16 cellular contexts compared by ENCODE assay signal in genomic region chr12:123044351-123044750, GRCh38.
DNase-seq lines count a peak whose midpoint lies in the region; ATAC-seq and TF ChIP-seq lines count a peak whose summit lies in the region.
"Had no signal": no experiment of that assay in that cellular context is flagged by ENCODE, and none has a peak within 500 bp of the region (broad histone marks: within the 10 kb centered on the region; RNA-seq: fewer than 3 reads in every experiment).

No MANE protein-coding gene starts in this region.

- H3K27me3 ChIP-seq in right atrium auricular region (no peaks in the 10 kb centered on the region), colonic mucosa (no peaks in the 10 kb centered on the region), vagina (no peaks in the 10 kb centered on the region)
- no peaks in the 10 kb centered on the region for H3K27me3 ChIP-seq in naive thymus-derived CD4-positive, alpha-beta T cell (ENCODE audit: control insufficient read depth in 2 of 2, insufficient read depth in 2 of 2, low read length in 2 of 2)
- H3K27me3 ChIP-seq: cardiac muscle cell had no signal

- H3K27ac ChIP-seq in right atrium auricular region (peak overlapping the region in 1 of 2 donors; percentile 42), colonic mucosa (peak overlapping the region; percentile 37), vagina (peak overlapping the region; percentile 89)
- peak overlapping the region; percentile 38 for H3K27ac ChIP-seq in naive thymus-derived CD4-positive, alpha-beta T cell (ENCODE audit: low read depth, low read length)
- H3K27ac ChIP-seq: cardiac muscle cell, PC-9, VCaP had no signal

- H3K27ac Mint-ChIP-seq in naive thymus-derived CD4-positive, alpha-beta T cell, result peak overlapping the region; percentile 40 to 95 (median 79)
- H3K27ac Mint-ChIP-seq: stimulated activated naive B cell treated with anti-CD40 and anti-IgM and Interleukin-4, amounts not matched to agents 10 μg/mL and 1 μg/mL and 100 μg/mL, for 72 hours had no signal

- TF ChIP-seq CTCF in right atrium auricular region (IDR thresholded peaks at IDR 0.05) (no peak), colonic mucosa (IDR thresholded peaks at IDR 0.05) (no peak), vagina (IDR thresholded peaks at IDR 0.05) (no peak)

- no peaks in the 10 kb centered on the region for H3K27me3 Mint-ChIP-seq in naive thymus-derived CD4-positive, alpha-beta T cell
- H3K27me3 Mint-ChIP-seq: activated naive CD4-positive, alpha-beta T cell treated with anti-CD3 and anti-CD28 coated beads, Interleukin-2, amount 10 ng/mL, durations not matched to agents 7 days and 5 days; stimulated activated naive B cell treated with anti-CD40 and anti-IgM and Interleukin-4, amounts not matched to agents 10 μg/mL and 1 μg/mL and 100 μg/mL, for 72 hours had no signal

- peaks cover 27 to 65% (median 51%) of the 10 kb centered on the region in 7 donors for H3K4me1 Mint-ChIP-seq in naive thymus-derived CD4-positive, alpha-beta T cell

- peaks cover 0 to 48% of the 10 kb centered on the region in 2 donors for H3K4me1 ChIP-seq in right atrium auricular region
- H3K4me1 ChIP-seq in colonic mucosa, result peaks cover 4% of the 10 kb centered on the region
- H3K4me1 ChIP-seq in naive thymus-derived CD4-positive, alpha-beta T cell (ENCODE audit: control insufficient read depth in 2 of 2, insufficient read depth in 2 of 2, low read length in 2 of 2), result peaks cover 10 to 17% of the 10 kb centered on the region in 2 donors
- H3K4me1 ChIP-seq in vagina, result peaks cover 24% of the 10 kb centered on the region

- ATAC-seq in Right ventricle myocardium inferior (no peak), GM18861 (IDR thresholded peaks at IDR 0.05; ENCODE audit: unreplicated experiment) (no peak), SK-N-SH treated with all-trans-retinoic acid at 6 μM for 48 hours (no peak)
- ATAC-seq in naive thymus-derived CD4-positive, alpha-beta T cell, result no peak

- H3K36me3 ChIP-seq in right atrium auricular region (no peaks in the 10 kb centered on the region), colonic mucosa (no peaks in the 10 kb centered on the region), vagina (no peaks in the 10 kb centered on the region)
- no peaks in the 10 kb centered on the region for H3K36me3 ChIP-seq in naive thymus-derived CD4-positive, alpha-beta T cell (ENCODE audit: control insufficient read depth in 2 of 3, insufficient read depth in 3 of 3, low read length in 3 of 3)
- H3K36me3 ChIP-seq: cardiac muscle cell had no signal

- no peaks in the 10 kb centered on the region for H3K9me3 Mint-ChIP-seq in naive thymus-derived CD4-positive, alpha-beta T cell
- H3K9me3 Mint-ChIP-seq: activated naive CD4-positive, alpha-beta T cell treated with anti-CD3 and anti-CD28 coated beads, Interleukin-2, amount 10 ng/mL, durations not matched to agents 7 days and 5 days; stimulated activated naive B cell treated with anti-CD40 and anti-IgM and Interleukin-4, amounts not matched to agents 10 μg/mL and 1 μg/mL and 100 μg/mL, for 72 hours had no signal

- DNase-seq in Right ventricle myocardium inferior (ENCODE audit: missing footprints), result peak; percentile 15
- no peak for DNase-seq in right atrium auricular region (ENCODE audit: low spot score)
- DNase-seq in colonic mucosa, result no peak
- no peak for DNase-seq in naive thymus-derived CD4-positive, alpha-beta T cell
- no peak for DNase-seq in vagina (ENCODE audit: extremely low spot score in 2 of 2)
- DNase-seq in DMS53 (lab: John Stamatoyannopoulos, UW), result no peak
- DNase-seq: NCI-H2029 treated with DMSO at 0.1 percent for 48 hours; NCI-H524 treated with DMSO at 0.1 percent for 48 hours; PC-9; small intestine; stimulated activated naive B cell treated with anti-CD40 and anti-IgM and Interleukin-4, amounts not matched to agents 10 μg/mL and 1 μg/mL and 100 μg/mL, for 72 hours had no signal

- H3K4me3 ChIP-seq in right atrium auricular region (no peak overlapping the region), colonic mucosa (no peak overlapping the region), vagina (no peak overlapping the region)
- no peak overlapping the region for H3K4me3 ChIP-seq in naive thymus-derived CD4-positive, alpha-beta T cell (ENCODE audit: low read length)
- H3K4me3 ChIP-seq: cardiac muscle cell, PC-9 had no signal

- POLR2A ChIA-PET in naive thymus-derived CD4-positive, alpha-beta T cell (lab: Charles Lee), result interaction anchor here (0.6 to 5.3 kb wide), 12 partner anchors 22 to 196 kb away, joined by 3 to 33 read pairs (median 4); partner anchors contain the start of genes MPHOSPH9, MTRFR and OGFOD2

- CTCF ChIA-PET in naive thymus-derived CD4-positive, alpha-beta T cell (lab: Charles Lee), result interaction anchor here (0.6 to 5.9 kb wide), 15 partner anchors 9 to 949 kb away, joined by 3 to 75 read pairs (median 5); partner anchors contain the start of gene PITPNM2

- H3K4me3 Mint-ChIP-seq in naive thymus-derived CD4-positive, alpha-beta T cell, result peak overlapping the region in 3 of 10 donors; percentile 13 to 69 (median 42)
- H3K4me3 Mint-ChIP-seq: activated naive CD4-positive, alpha-beta T cell treated with anti-CD3 and anti-CD28 coated beads, Interleukin-2, amount 10 ng/mL, durations not matched to agents 7 days and 5 days had no signal

- H3K9me3 ChIP-seq in right atrium auricular region (no peaks in the 10 kb centered on the region), colonic mucosa (no peaks in the 10 kb centered on the region), vagina (no peaks in the 10 kb centered on the region)
- no peaks in the 10 kb centered on the region for H3K9me3 ChIP-seq in naive thymus-derived CD4-positive, alpha-beta T cell (ENCODE audit: control insufficient read depth in 2 of 3, low read length in 3 of 3)

- TF ChIP-seq POLR2A in vagina (IDR thresholded peaks at IDR 0.05), result no peak

- intact Hi-C loops in Right ventricle myocardium inferior (cut with DNase I) (loop anchor here (5.0 kb wide), 1 partner anchor 188 kb away; the partner anchor contains the start of genes MPHOSPH9 and MTRFR), colonic mucosa (cut with DNase I) (loop anchor here (5.0 kb wide), 1 partner anchor 193 kb away; no protein-coding TSS in a partner anchor), vagina (cut with DNase I) (loop anchor here (5.0 kb wide), 1 partner anchor 193 kb away; no protein-coding TSS in a partner anchor)
- intact Hi-C loops in naive thymus-derived CD4-positive, alpha-beta T cell (cut with micrococcal nuclease), result loop anchor here in 1 of 2 donors (2.0 kb wide), 1 partner anchor 14 kb away; no protein-coding TSS in a partner anchor

- H3K9ac ChIP-seq in colonic mucosa (ENCODE audit: low read depth in 2 of 2, low read length in 2 of 2), result peak overlapping the region in 1 of 2 donors; percentile 30

- peaks cover 0 to 3% (median 0%) of the 10 kb centered on the region in 5 donors for H3K36me3 Mint-ChIP-seq in naive thymus-derived CD4-positive, alpha-beta T cell
- H3K36me3 Mint-ChIP-seq: stimulated activated naive B cell treated with anti-CD40 and anti-IgM and Interleukin-4, amounts not matched to agents 10 μg/mL and 1 μg/mL and 100 μg/mL, for 72 hours had no signal

TF ChIP-seq in SK-N-SH treated with all-trans-retinoic acid at 6 μM for 48 hours, 23 proteins besides CTCF, POLR2A, EP300 and RAD21 (continues in another document):
- TF ChIP-seq CREB5 (CRISPR knock-in tag; IDR thresholded peaks at IDR 0.05; ENCODE audit: low read depth), result no peak
- no peak for TF ChIP-seq BACH2 (CRISPR knock-in tag; IDR thresholded peaks at IDR 0.05; ENCODE audit: borderline replicate concordance)
- TF ChIP-seq ZNF565 (CRISPR knock-in tag; conservative IDR thresholded peaks at IDR 0.05; ENCODE audit: low read depth), result no peak
- no peak for TF ChIP-seq OSR1 (CRISPR knock-in tag; IDR thresholded peaks at IDR 0.05)
- no peak for TF ChIP-seq TSHZ2 (CRISPR knock-in tag; IDR thresholded peaks at IDR 0.05)
- no peak for TF ChIP-seq PPARA (CRISPR knock-in tag; IDR thresholded peaks at IDR 0.05; ENCODE audit: borderline replicate concordance)
- no peak for TF ChIP-seq TCF4 (CRISPR knock-in tag; IDR thresholded peaks at IDR 0.05; ENCODE audit: borderline replicate concordance)
- no peak for TF ChIP-seq ZC3H10 (CRISPR knock-in tag; IDR thresholded peaks at IDR 0.05)
- no peak for TF ChIP-seq GLIS3 (CRISPR knock-in tag; IDR thresholded peaks at IDR 0.05)
- TF ChIP-seq ZFP3 (CRISPR knock-in tag; IDR thresholded peaks at IDR 0.05), result no peak
